Comparison of ENCODE assay signal across 8 cellular contexts in the genomic region with DNA sequence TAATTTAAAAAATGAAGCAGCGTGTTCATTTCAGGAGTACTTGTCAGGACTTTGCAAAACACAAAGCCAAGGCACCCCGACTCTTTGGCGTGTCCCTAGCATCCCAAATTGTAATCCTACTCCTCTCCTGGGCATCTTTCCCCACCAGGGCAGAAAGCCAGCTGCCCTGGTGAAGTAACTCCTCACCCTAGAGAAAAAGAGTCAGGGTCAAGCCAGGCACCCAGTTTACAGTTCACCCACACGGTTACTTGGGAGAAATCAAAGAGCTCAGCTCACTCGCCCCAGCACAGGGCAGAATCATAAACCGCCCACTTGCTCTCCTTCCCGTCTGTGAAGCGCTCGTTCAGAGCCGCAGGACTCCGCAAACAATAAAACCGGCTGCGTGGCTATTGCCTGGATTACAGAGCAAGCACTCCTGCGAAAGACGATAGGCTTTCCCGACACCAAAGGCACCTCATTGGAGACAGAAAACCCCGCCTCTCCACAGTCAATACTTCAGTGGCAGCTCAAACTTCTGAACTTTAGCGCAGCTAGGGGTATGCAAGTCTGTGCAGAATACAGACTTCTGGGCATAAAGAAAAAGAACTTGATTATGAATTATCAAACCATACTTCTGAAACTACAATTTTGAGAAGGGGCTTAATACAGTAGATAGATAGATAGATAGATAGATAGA.
DNase-seq lines count a peak whose midpoint lies in the region; ATAC-seq, FAIRE-seq and TF ChIP-seq lines count a peak whose summit lies in the region.

No MANE protein-coding gene starts in this region.

- DNase-seq in HEK293T (ENCODE audit: extremely low spot score) (peak; percentile 91), SHP77 (lab: John Stamatoyannopoulos, UW) (peak; percentile 85), fibroblast of villous mesenchyme (ENCODE audit: low read depth) (peak; percentile 77), neural progenitor cell (ENCODE audit: low spot score) (peak; percentile 91), UCSD-AML1 (lab: John Stamatoyannopoulos, UW; ENCODE audit: unreplicated experiment) (no peak), posterior vena cava (ENCODE audit: low spot score) (no peak)

- H3K4me2 ChIP-seq in neural progenitor cell: peak overlapping the region; percentile 92

- no peak for TF ChIP-seq CTCF in fibroblast of villous mesenchyme (IDR thresholded peaks at IDR 0.05; ENCODE audit: insufficient read depth, low read depth, low read length)
- TF ChIP-seq CTCF in neural progenitor cell (IDR thresholded peaks at IDR 0.05): no peak

- H3K9ac ChIP-seq in neural progenitor cell: no peak overlapping the region

- no peaks in the 10 kb centered on the region for H3K36me3 Mint-ChIP-seq in neural progenitor cell

- H3K27me3 Mint-ChIP-seq in neural progenitor cell (ENCODE audit: insufficient read depth, low read depth): no peaks in the 10 kb centered on the region

- peaks cover 52% of the 10 kb centered on the region for H3K79me2 ChIP-seq in neural progenitor cell (ENCODE audit: low read depth)

- no peaks in the 10 kb centered on the region for H3K9me3 ChIP-seq in neural progenitor cell (ENCODE audit: low read depth)

- peak overlapping the region; percentile 10 for H3K27ac ChIP-seq in neural progenitor cell

- FAIRE-seq in A204.1 (lab: Jason Lieb, UNC): peak; percentile 92

- H4K20me1 ChIP-seq in neural progenitor cell (ENCODE audit: low read depth): peaks cover 14% of the 10 kb centered on the region

- intact Hi-C loops in posterior vena cava (cut with DNase I): no loop called here

- peaks cover 40% of the 10 kb centered on the region for H3K4me1 Mint-ChIP-seq in neural progenitor cell

- peak overlapping the region; percentile 48 for H3K27ac Mint-ChIP-seq in neural progenitor cell

- peak overlapping the region; percentile 52 for H2AFZ ChIP-seq in neural progenitor cell (replicated peaks)

- H3K4me3 Mint-ChIP-seq in neural progenitor cell: no peak overlapping the region

- peak overlapping the region; percentile 57 for H3K4me3 ChIP-seq in fibroblast of villous mesenchyme (ENCODE audit: low read depth, low read length)
- H3K4me3 ChIP-seq in neural progenitor cell: peak overlapping the region; percentile 69

- peaks cover 67% of the 10 kb centered on the region for H3K4me1 ChIP-seq in neural progenitor cell

- no peaks in the 10 kb centered on the region for H3K9me3 Mint-ChIP-seq in neural progenitor cell

- CTCF ChIA-PET in HEK293T (lab: Yijun Ruan, JAX): interaction anchor here (0.7 to 1.0 kb wide), 3 partner anchors 16 to 61 kb away, joined by 3 to 4 read pairs (median 3); no protein-coding TSS in a partner anchor

- no peaks in the 10 kb centered on the region for H3K27me3 ChIP-seq in neural progenitor cell

- H3F3A ChIP-seq in neural progenitor cell (ENCODE audit: low read depth): peaks cover 49% of the 10 kb centered on the region

- ATAC-seq in GM18907 (IDR thresholded peaks at IDR 0.05; ENCODE audit: unreplicated experiment): no peak

- no peaks in the 10 kb centered on the region for H3K36me3 ChIP-seq in neural progenitor cell

- POLR2A ChIA-PET in HEK293T (lab: Yijun Ruan, JAX): interaction anchor here (0.9 to 1.9 kb wide), 5 partner anchors 9 to 200 kb away, joined by 3 to 9 read pairs (median 5); no protein-coding TSS in a partner anchor

TF ChIP-seq in HEK293T, 16 proteins besides CTCF, POLR2A, EP300 and RAD21:
- TF ChIP-seq LEF1 (IDR thresholded peaks at IDR 0.05; ENCODE audit: borderline replicate concordance) (no peak), L3MBTL2 (conservative IDR thresholded peaks at IDR 0.05) (peak; percentile 93)

Comparison
In these comparisons a context has a peak if more than half of its experiments do, and no peak if none do; other contexts are left out.
1. DNase-seq: peak in HEK293T (single experiment), SHP77 (2 of 2), fibroblast of villous mesenchyme (single experiment) and neural progenitor cell (single experiment); none in UCSD-AML1 (single experiment) and posterior vena cava (single experiment).